8 cellular contexts compared by ENCODE assay signal in genomic region chr9:89497978-89498844, GRCh38. TPM values are rescaled to one million over a fixed set of nuclear protein-coding genes. Genes with fewer than 3 reads are reported as not detected.
DNase-seq lines count a peak whose midpoint lies in the region; ATAC-seq and TF ChIP-seq lines count a peak whose summit lies in the region.

Gene SEMA4D (minus strand): TSS chr9:89498113. CDS start chr9:89405456, 92,657 bp downstream.

- POLR2A ChIA-PET in activated CD8-positive, alpha-beta T cell treated with anti-CD3 and anti-CD28 coated beads, Interleukin-2, amount 10 ng/mL, durations not matched to agents 7 days and 5 days (lab: Charles Lee) = interaction anchor here (0.6 to 2.4 kb wide), 7 partner anchors 10 to 81 kb away, joined by 3 to 16 read pairs (median 4); no protein-coding TSS in a partner anchor

- H3K9me3 Mint-ChIP-seq in activated CD8-positive, alpha-beta T cell treated with anti-CD3 and anti-CD28 coated beads, Interleukin-2, amount 10 ng/mL, durations not matched to agents 7 days and 5 days (ENCODE audit: insufficient read depth) = no peaks in the 10 kb centered on the region

- peak within 1 kb of the TSS; percentile 92 for H3K4me3 Mint-ChIP-seq in activated CD8-positive, alpha-beta T cell treated with anti-CD3 and anti-CD28 coated beads, Interleukin-2, amount 10 ng/mL, durations not matched to agents 7 days and 5 days

- no peaks in the 10 kb centered on the region for H3K36me3 ChIP-seq in esophagus squamous epithelium
- no peaks in the 10 kb centered on the region for H3K36me3 ChIP-seq in mucosa of stomach (ENCODE audit: control insufficient read depth, insufficient read depth, low read length)
- no peaks in the 10 kb centered on the region for H3K36me3 ChIP-seq in suprapubic skin

- H3K27me3 Mint-ChIP-seq in activated CD8-positive, alpha-beta T cell treated with anti-CD3 and anti-CD28 coated beads, Interleukin-2, amount 10 ng/mL, durations not matched to agents 7 days and 5 days (ENCODE audit: low read depth) = no peaks in the 10 kb centered on the region

- no peaks in the 10 kb centered on the region for H3K9me3 ChIP-seq in esophagus squamous epithelium
- no peaks in the 10 kb centered on the region for H3K9me3 ChIP-seq in mucosa of stomach (ENCODE audit: control insufficient read depth, low read length)
- no peaks in the 10 kb centered on the region for H3K9me3 ChIP-seq in suprapubic skin

- peak within 1 kb of the TSS; percentile 86 to 93 (median 89) for H3K4me3 ChIP-seq in esophagus squamous epithelium
- H3K4me3 ChIP-seq in mucosa of stomach (ENCODE audit: low read length) = peak within 1 kb of the TSS; percentile 26
- peak within 1 kb of the TSS; percentile 70 for H3K4me3 ChIP-seq in suprapubic skin

- peak; percentile 54 for ATAC-seq in HG02885 (IDR thresholded peaks at IDR 0.05; ENCODE audit: poor library complexity, unreplicated experiment)
- peak; percentile 7 for ATAC-seq in activated CD8-positive, alpha-beta T cell treated with anti-CD3 and anti-CD28 coated beads, Interleukin-2, amount 10 ng/mL, durations not matched to agents 7 days and 5 days

- TF ChIP-seq CTCF in esophagus squamous epithelium (IDR thresholded peaks at IDR 0.05) (no peak), suprapubic skin (IDR thresholded peaks at IDR 0.05) (no peak)

- CTCF ChIA-PET in activated CD8-positive, alpha-beta T cell treated with anti-CD3 and anti-CD28 coated beads, Interleukin-2, amount 10 ng/mL, durations not matched to agents 7 days and 5 days (lab: Charles Lee) = interaction anchor here (1.2 to 1.9 kb wide), 5 partner anchors 8 to 69 kb away, joined by 3 to 17 read pairs (median 5); no protein-coding TSS in a partner anchor

- peak; percentile 79 for DNase-seq in NCI-H1436 (lab: John Stamatoyannopoulos, UW)
- DNase-seq in NCI-H1436 treated with DMSO at 0.1 percent for 48 hours (lab: John Stamatoyannopoulos, UW) = no peak
- DNase-seq in NCI-H510A treated with DMSO at 0.1 percent for 48 hours (lab: John Stamatoyannopoulos, UW) = peak; percentile 32
- DNase-seq in activated CD8-positive, alpha-beta T cell treated with anti-CD3 and anti-CD28 coated beads, Interleukin-2, amount 10 ng/mL, durations not matched to agents 7 days and 5 days = peak; percentile 78
- no peak for DNase-seq in esophagus squamous epithelium (lab: John Stamatoyannopoulos, UW)
- DNase-seq in suprapubic skin (ENCODE audit: low spot score in 2 of 2) = no peak

- peaks cover 75% of the 10 kb centered on the region for H3K4me1 Mint-ChIP-seq in activated CD8-positive, alpha-beta T cell treated with anti-CD3 and anti-CD28 coated beads, Interleukin-2, amount 10 ng/mL, durations not matched to agents 7 days and 5 days (ENCODE audit: low read depth)

- no peak for TF ChIP-seq EP300 in suprapubic skin (IDR thresholded peaks at IDR 0.05)

- H3K27ac ChIP-seq in esophagus squamous epithelium = peak within 1 kb of the TSS; percentile 84 to 88 (median 88)
- peak within 1 kb of the TSS; percentile 24 for H3K27ac ChIP-seq in suprapubic skin

- H3K27me3 ChIP-seq in esophagus squamous epithelium (no peaks in the 10 kb centered on the region), mucosa of stomach (ENCODE audit: control insufficient read depth, insufficient read depth, low read length) (no peaks in the 10 kb centered on the region), suprapubic skin (no peaks in the 10 kb centered on the region)

- intact Hi-C loops in esophagus squamous epithelium (cut with DNase I) = no loop called here

- H3K36me3 Mint-ChIP-seq in activated CD8-positive, alpha-beta T cell treated with anti-CD3 and anti-CD28 coated beads, Interleukin-2, amount 10 ng/mL, durations not matched to agents 7 days and 5 days (ENCODE audit: low read depth) = peaks cover 38% of the 10 kb centered on the region

- peak in 1 of 4 donors; percentile 32 for TF ChIP-seq POLR2A in esophagus squamous epithelium (IDR thresholded peaks at IDR 0.05)
- TF ChIP-seq POLR2A in suprapubic skin (IDR thresholded peaks at IDR 0.05) = no peak

- WGBS in esophagus squamous epithelium, 2 donors = 19 to 24% methylated on average over 15 to 20 of the region's 42 CpGs
- 8% methylated on average over 28 of the region's 42 CpGs for WGBS in suprapubic skin

- H3K4me1 ChIP-seq in esophagus squamous epithelium (peaks cover 20 to 58% (median 25%) of the 10 kb centered on the region in 3 donors), mucosa of stomach (ENCODE audit: control insufficient read depth, insufficient read depth, low read length) (peaks cover 40% of the 10 kb centered on the region), suprapubic skin (peaks cover 36% of the 10 kb centered on the region)

- H3K9ac ChIP-seq in mucosa of stomach (ENCODE audit: low read length) = peak within 1 kb of the TSS; percentile 72

- H3K27ac Mint-ChIP-seq in activated CD8-positive, alpha-beta T cell treated with anti-CD3 and anti-CD28 coated beads, Interleukin-2, amount 10 ng/mL, durations not matched to agents 7 days and 5 days = peak within 1 kb of the TSS; percentile 94

RNA-seq across cellular contexts. Expression of gene SEMA4D, which starts in this region (rescaled TPM):
- total RNA-seq in activated CD8-positive, alpha-beta T cell treated with anti-CD3 and anti-CD28 coated beads, Interleukin-2, amount 10 ng/mL, durations not matched to agents 7 days and 5 days = 100 to 1,000 TPM; 314 to 321 TPM
- total RNA-seq in esophagus squamous epithelium = 10 to 100 TPM; 12.8 to 52.0 (median 20.5) TPM
- 10 to 100 TPM; 37.3 to 50.1 (median 42.6) TPM for total RNA-seq in suprapubic skin

Comparison
In these comparisons a context has a peak if more than half of its experiments do, and no peak if none do; other contexts are left out.
1. RNA of gene SEMA4D (total RNA-seq): 314 to 321 TPM in activated CD8-positive, alpha-beta T cell treated with anti-CD3 and anti-CD28 coated beads, Interleukin-2, amount 10 ng/mL, durations not matched to agents 7 days and 5 days; 37.3 to 50.1 TPM in suprapubic skin and 12.8 to 52.0 TPM in esophagus squamous epithelium; every median in the first group is over 4 times any median in the second.
2. DNase-seq: peak in NCI-H1436 (single experiment), NCI-H510A treated with DMSO at 0.1 percent for 48 hours (single experiment) and activated CD8-positive, alpha-beta T cell treated with anti-CD3 and anti-CD28 coated beads, Interleukin-2, amount 10 ng/mL, durations not matched to agents 7 days and 5 days (single experiment); none in NCI-H1436 treated with DMSO at 0.1 percent for 48 hours (single experiment), esophagus squamous epithelium (single experiment) and suprapubic skin (0 of 2).
3. H3K4me3 ChIP-seq: peak in every context shown above with its lines; median percentile 89 in esophagus squamous epithelium; 70 in suprapubic skin; 26 in mucosa of stomach.